12 cellular contexts compared by ENCODE assay signal in genomic region chr10:12177642-12178041, GRCh38.
DNase-seq lines count a peak whose midpoint lies in the region; ATAC-seq and TF ChIP-seq lines count a peak whose summit lies in the region.
"Had no signal": no experiment of that assay in that cellular context is flagged by ENCODE, and none has a peak within 500 bp of the region (broad histone marks: within the 10 kb centered on the region; RNA-seq: fewer than 3 reads in every experiment).

No MANE protein-coding gene starts in this region.

- no peak for ATAC-seq in HG02798 (IDR thresholded peaks at IDR 0.05; ENCODE audit: poor library complexity, unreplicated experiment)
- no peak for ATAC-seq in GM21423 (IDR thresholded peaks at IDR 0.05; ENCODE audit: unreplicated experiment)

- in situ Hi-C loops in ACHN (cut with HindIII; ENCODE audit: low pct_ligation_motif_present, low pct_unique_long_range_greater_than_20kb, low sequenced_read_pairs), result no loop called here

- no peak overlapping the region for H3K4me3 ChIP-seq in fibroblast of mammary gland (ENCODE audit: control insufficient read depth, low read depth, low read length)
- H3K4me3 ChIP-seq: coronary artery had no signal

- DNase-seq in ACHN (peak; percentile 8), ELR (ENCODE audit: low read depth) (peak; percentile 97), RKO (ENCODE audit: low spot score) (peak; percentile 98), fibroblast of mammary gland (ENCODE audit: low read depth) (peak; percentile 55), AG08396 (ENCODE audit: low spot score) (no peak), islet precursor cell (no peak)
- DNase-seq: activated naive CD4-positive, alpha-beta T cell treated with anti-CD3 and anti-CD28 coated beads, Interleukin-2, amount 50 U/mL, for 16 hours; NCI-H1694; NCI-H774 had no signal

- TF ChIP-seq CTCF in fibroblast of mammary gland (conservative IDR thresholded peaks at IDR 0.05; ENCODE audit: control insufficient read depth, insufficient read depth, low read depth, low read length), result no peak

Comparison
In these comparisons a context has a peak if more than half of its experiments do, and no peak if none do; other contexts are left out.
1. DNase-seq: peak in ACHN (single experiment), ELR (single experiment), RKO (single experiment) and fibroblast of mammary gland (single experiment); none in AG08396 (single experiment) and islet precursor cell (single experiment).